1 cellular context compared by ENCODE assay signal in genomic region chr1:180153032-180153431, GRCh38.
TF ChIP-seq lines count a peak whose summit lies in the region.

No MANE protein-coding gene starts in this region.

TF ChIP-seq in endothelial cell of umbilical vein, 7 proteins besides CTCF, POLR2A, EP300 and RAD21:
- no peak for TF ChIP-seq POLR2AphosphoS5 (IDR thresholded peaks at IDR 0.05; ENCODE audit: insufficient read depth, low read depth, low read length)
- no peak for TF ChIP-seq MYC (IDR thresholded peaks at IDR 0.05; ENCODE audit: low read depth, low read length)
- TF ChIP-seq FOS (IDR thresholded peaks at IDR 0.05; ENCODE audit: borderline replicate concordance, insufficient read depth, low read length), result no peak
- no peak for TF ChIP-seq EZH2 (IDR thresholded peaks at IDR 0.05; ENCODE audit: borderline replicate concordance, low read depth, low read length, severe bottlenecking)
- no peak for TF ChIP-seq GATA2 (IDR thresholded peaks at IDR 0.05; ENCODE audit: insufficient read depth, insufficient read length, low read depth, low read length)
- TF ChIP-seq MAX (IDR thresholded peaks at IDR 0.05; ENCODE audit: insufficient read depth, insufficient read length), result no peak
- no peak for TF ChIP-seq JUN (IDR thresholded peaks at IDR 0.05; ENCODE audit: borderline replicate concordance, insufficient read depth, insufficient read length, low read depth)
